10 cellular contexts compared by ENCODE assay signal in the genomic region with DNA sequence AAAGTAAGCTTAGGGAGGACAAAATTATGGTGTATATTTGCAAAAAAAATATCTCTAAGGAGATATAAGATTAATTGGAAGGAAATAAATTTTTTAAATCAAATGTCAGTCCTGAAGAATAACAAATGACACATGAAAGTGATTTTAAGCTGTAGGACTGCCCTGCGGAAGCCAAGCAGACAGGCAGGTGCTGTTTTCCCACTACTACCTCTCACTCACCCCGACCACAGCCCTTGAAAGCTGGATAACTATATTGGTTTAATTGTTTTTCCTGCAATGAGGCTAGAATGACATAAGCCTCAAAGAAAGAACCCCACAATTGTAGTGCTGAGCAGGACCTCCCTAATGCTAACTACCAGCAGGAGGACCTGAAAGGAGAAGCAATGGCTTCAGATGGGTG.
"Had no signal": no experiment of that assay in that cellular context is flagged by ENCODE, and none has a peak within 500 bp of the region (broad histone marks: within the 10 kb centered on the region; RNA-seq: fewer than 3 reads in every experiment).

No MANE protein-coding gene starts in this region.

- H3K9me3 ChIP-seq: HAP-1 had no signal

- H3K36me3 Mint-ChIP-seq: IgD-negative memory B cell had no signal

- H3K4me3 ChIP-seq: GM23338, HAP-1 had no signal

- H3K4me1 ChIP-seq: HAP-1 had no signal

- H3K9me3 Mint-ChIP-seq: IgD-negative memory B cell had no signal

- DNase-seq: HFFc6, KBM-7 had no signal

- H3K36me3 ChIP-seq: HAP-1 had no signal

- H3K27ac ChIP-seq: HL-60 had no signal

- FAIRE-seq: H1, H54, HepG2 had no signal

- ATAC-seq: GM23338, HCT116, HepG2 had no signal

- H3K4me1 Mint-ChIP-seq: GM23338, IgD-negative memory B cell had no signal

- H3K4me3 Mint-ChIP-seq: GM23338, HFFc6, IgD-negative memory B cell had no signal

- H3K27ac Mint-ChIP-seq: GM23338, HFFc6, IgD-negative memory B cell had no signal
